ENCODE assay signal across 13 cellular contexts in genomic region chr11:9814108-9814507, GRCh38.
DNase-seq lines count a peak whose midpoint lies in the region; ATAC-seq and FAIRE-seq lines count a peak whose summit lies in the region.
"Had no signal": no experiment of that assay in that cellular context is flagged by ENCODE, and none has a peak within 500 bp of the region (broad histone marks: within the 10 kb centered on the region; RNA-seq: fewer than 3 reads in every experiment).

No MANE protein-coding gene starts in this region.

- no peaks in the 10 kb centered on the region for H3K9me3 ChIP-seq in GM23248 (ENCODE audit: low read depth)
- H3K9me3 ChIP-seq: BLaER1 had no signal

- peaks cover 16% of the 10 kb centered on the region for H3F3A ChIP-seq in GM23248 (ENCODE audit: insufficient read depth)

- peak; percentile 36 for DNase-seq in GM23248
- no peak for DNase-seq in RCC 7860 (ENCODE audit: low spot score)
- no peak for DNase-seq in frontal cortex (ENCODE audit: low spot score in 2 of 2)
- DNase-seq in dedifferentiated amniotic fluid mesenchymal stem cell (ENCODE audit: extremely low spot score): no peak
- DNase-seq: AML-193; CD8-positive, alpha-beta memory T cell; DMS53; H9 had no signal

- H3K4me1 ChIP-seq in GM23248 (ENCODE audit: insufficient read depth): peaks cover 22% of the 10 kb centered on the region

- H3K9me2 ChIP-seq in GM23248 (ENCODE audit: insufficient read depth): no peaks in the 10 kb centered on the region

- peak overlapping the region; percentile 82; the same call in 1 of the 2 replicates for H3K27ac ChIP-seq in GM23248
- H3K27ac ChIP-seq: BLaER1 had no signal

- H2AFZ ChIP-seq in GM23248: no peak overlapping the region
- H2AFZ ChIP-seq: GM23338 had no signal

- H3K4me3 ChIP-seq in GM23248: no peak overlapping the region
- H3K4me3 ChIP-seq: BLaER1, GM23338 had no signal

- no peaks in the 10 kb centered on the region for H4K20me1 ChIP-seq in GM23248 (ENCODE audit: insufficient read depth)
- H4K20me1 ChIP-seq: BLaER1 had no signal

- H3K79me2 ChIP-seq in GM23248 (ENCODE audit: insufficient read depth): no peaks in the 10 kb centered on the region

- H3K4me2 ChIP-seq in GM23248 (ENCODE audit: unreplicated experiment): no peak overlapping the region
- H3K4me2 ChIP-seq: BLaER1, GM23338 had no signal

- in situ Hi-C loops in GM23248 (cut with MboI): no loop called here

- ATAC-seq in GM18498 (IDR thresholded peaks at IDR 0.05; ENCODE audit: unreplicated experiment) (no peak), HG03108 (IDR thresholded peaks at IDR 0.05; ENCODE audit: unreplicated experiment) (no peak)
- ATAC-seq: GM23338 had no signal

- no peak overlapping the region for H3K9ac ChIP-seq in GM23248
- H3K9ac ChIP-seq: BLaER1 had no signal

- H3K27me3 ChIP-seq in GM23248 (replicated peaks; ENCODE audit: insufficient read depth): no peaks in the 10 kb centered on the region
- H3K27me3 ChIP-seq: BLaER1 had no signal

- FAIRE-seq in RCC 7860 (lab: Jason Lieb, UNC): peak; percentile 22
- FAIRE-seq in frontal cortex (lab: Jason Lieb, UNC): peak; percentile 24
- FAIRE-seq: GM18507 had no signal

- peaks cover 14% of the 10 kb centered on the region; the same call in 1 of the 2 replicates for H3K36me3 ChIP-seq in GM23248 (ENCODE audit: low read depth)
- H3K36me3 ChIP-seq: BLaER1 had no signal
